In the genomic region with DNA sequence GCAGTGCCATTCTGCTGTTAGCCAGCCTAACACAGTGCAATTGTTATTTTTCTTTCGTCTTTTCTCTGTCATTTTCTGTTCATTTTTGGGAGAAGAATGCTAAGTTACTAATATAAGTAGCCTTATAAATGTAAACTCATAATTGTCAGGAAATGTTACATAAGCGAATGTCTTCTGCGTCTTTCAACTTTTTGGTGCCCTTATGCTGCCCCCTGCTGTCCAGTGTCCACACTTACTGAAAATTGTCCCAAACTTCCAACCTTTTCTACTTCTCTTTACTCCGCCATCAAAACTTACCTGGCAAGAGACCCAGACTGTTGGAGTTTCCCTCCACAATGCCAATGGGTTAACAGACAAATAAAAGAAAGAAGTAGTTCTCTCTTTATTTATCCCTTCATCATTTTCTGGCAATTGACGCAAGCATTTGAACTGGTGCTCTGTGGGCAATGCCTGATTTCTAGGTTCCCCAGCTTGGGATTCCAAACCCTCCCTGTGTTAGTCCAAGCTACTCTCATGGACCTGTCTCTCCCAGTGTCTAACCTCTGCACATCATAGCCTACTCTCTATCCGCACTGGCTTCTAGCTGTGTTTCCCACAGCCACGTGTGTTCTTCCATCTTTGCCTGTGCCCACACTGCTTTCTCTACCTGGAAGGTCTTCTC, we compare ENCODE assay signal across 1 cellular context.
TF ChIP-seq lines count a peak whose summit lies in the region.

No MANE protein-coding gene starts in this region.

TF ChIP-seq in HepG2, 621 proteins besides CTCF, POLR2A, EP300 and RAD21 (continued from another document):
- TF ChIP-seq, protein P1, sequence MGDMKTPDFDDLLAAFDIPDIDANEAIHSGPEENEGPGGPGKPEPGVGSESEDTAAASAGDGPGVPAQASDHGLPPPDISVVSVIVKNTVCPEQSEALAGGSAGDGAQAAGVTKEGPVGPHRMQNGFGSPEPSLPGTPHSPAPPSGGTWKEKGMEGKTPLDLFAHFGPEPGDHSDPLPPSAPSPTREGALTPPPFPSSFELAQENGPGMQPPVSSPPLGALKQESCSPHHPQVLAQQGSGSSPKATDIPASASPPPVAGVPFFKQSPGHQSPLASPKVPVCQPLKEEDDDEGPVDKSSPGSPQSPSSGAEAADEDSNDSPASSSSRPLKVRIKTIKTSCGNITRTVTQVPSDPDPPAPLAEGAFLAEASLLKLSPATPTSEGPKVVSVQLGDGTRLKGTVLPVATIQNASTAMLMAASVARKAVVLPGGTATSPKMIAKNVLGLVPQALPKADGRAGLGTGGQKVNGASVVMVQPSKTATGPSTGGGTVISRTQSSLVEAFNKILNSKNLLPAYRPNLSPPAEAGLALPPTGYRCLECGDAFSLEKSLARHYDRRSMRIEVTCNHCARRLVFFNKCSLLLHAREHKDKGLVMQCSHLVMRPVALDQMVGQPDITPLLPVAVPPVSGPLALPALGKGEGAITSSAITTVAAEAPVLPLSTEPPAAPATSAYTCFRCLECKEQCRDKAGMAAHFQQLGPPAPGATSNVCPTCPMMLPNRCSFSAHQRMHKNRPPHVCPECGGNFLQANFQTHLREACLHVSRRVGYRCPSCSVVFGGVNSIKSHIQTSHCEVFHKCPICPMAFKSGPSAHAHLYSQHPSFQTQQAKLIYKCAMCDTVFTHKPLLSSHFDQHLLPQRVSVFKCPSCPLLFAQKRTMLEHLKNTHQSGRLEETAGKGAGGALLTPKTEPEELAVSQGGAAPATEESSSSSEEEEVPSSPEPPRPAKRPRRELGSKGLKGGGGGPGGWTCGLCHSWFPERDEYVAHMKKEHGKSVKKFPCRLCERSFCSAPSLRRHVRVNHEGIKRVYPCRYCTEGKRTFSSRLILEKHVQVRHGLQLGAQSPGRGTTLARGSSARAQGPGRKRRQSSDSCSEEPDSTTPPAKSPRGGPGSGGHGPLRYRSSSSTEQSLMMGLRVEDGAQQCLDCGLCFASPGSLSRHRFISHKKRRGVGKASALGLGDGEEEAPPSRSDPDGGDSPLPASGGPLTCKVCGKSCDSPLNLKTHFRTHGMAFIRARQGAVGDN (CRISPR knock-in tag; IDR thresholded peaks at IDR 0.05): no peak
- 0 out of 2 replicates have a peak, but pooled peaks have one; percentile 17 for TF ChIP-seq ELF3 (CRISPR knock-in tag; IDR thresholded peaks at IDR 0.05)
- peak; percentile 41 for TF ChIP-seq ASH2L (IDR thresholded peaks at IDR 0.05; ENCODE audit: insufficient read length, low read depth, low read length)
- peak; percentile 72 for TF ChIP-seq STAG1 (CRISPR knock-in tag; IDR thresholded peaks at IDR 0.05)
- TF ChIP-seq ZNF639 (CRISPR knock-in tag; conservative IDR thresholded peaks at IDR 0.05): no peak
- peak; percentile 88 for TF ChIP-seq TEF (CRISPR knock-in tag; IDR thresholded peaks at IDR 0.05)
- TF ChIP-seq ATRX (CRISPR knock-in tag; IDR thresholded peaks at IDR 0.05; ENCODE audit: borderline replicate concordance): no peak
- TF ChIP-seq PPARG (CRISPR knock-in tag; conservative IDR thresholded peaks at IDR 0.05): 0 out of 2 replicates have a peak, but pooled peaks have one; percentile 12
- TF ChIP-seq MIXL1 (CRISPR knock-in tag; IDR thresholded peaks at IDR 0.05): 0 out of 2 replicates have a peak, but pooled peaks have one; percentile 26
- TF ChIP-seq TFE3 (CRISPR knock-in tag; IDR thresholded peaks at IDR 0.05): 0 out of 2 replicates have a peak, but pooled peaks have one; percentile 20
- TF ChIP-seq FOXO1 (CRISPR knock-in tag; IDR thresholded peaks at IDR 0.05): no peak
- TF ChIP-seq SCMH1 (CRISPR knock-in tag; IDR thresholded peaks at IDR 0.05; ENCODE audit: borderline replicate concordance): no peak
- peak; percentile 48; the same call in 1 of the 2 replicates for TF ChIP-seq HMGXB3 (CRISPR knock-in tag; IDR thresholded peaks at IDR 0.05; ENCODE audit: borderline replicate concordance)
